Comparison of ENCODE assay signal across 8 cellular contexts in genomic region chr17:40097931-40098845, GRCh38. TPM values are rescaled to one million over a fixed set of nuclear protein-coding genes. Genes with fewer than 3 reads are reported as not detected.
DNase-seq lines count a peak whose midpoint lies in the region; ATAC-seq and TF ChIP-seq lines count a peak whose summit lies in the region.

No MANE protein-coding gene starts in this region.

- H3K9me3 ChIP-seq in HAP-1 = no peaks in the 10 kb centered on the region
- no peaks in the 10 kb centered on the region for H3K9me3 ChIP-seq in esophagus squamous epithelium
- no peaks in the 10 kb centered on the region for H3K9me3 ChIP-seq in neutrophil

- intact Hi-C loops in esophagus squamous epithelium (cut with DNase I) = no loop called here

- peak overlapping the region; percentile 37 for H3K4me3 ChIP-seq in HAP-1
- peak overlapping the region; percentile 17 to 86 (median 76) for H3K4me3 ChIP-seq in esophagus squamous epithelium
- H3K4me3 ChIP-seq in neutrophil (ENCODE audit: low read depth in 1 of 2, low read length in 1 of 2) = peak overlapping the region; percentile 62

- ATAC-seq in SK-N-SH treated with all-trans-retinoic acid at 6 μM for 48 hours = no peak
- ATAC-seq in HG03565 (IDR thresholded peaks at IDR 0.05; ENCODE audit: unreplicated experiment) = no peak
- ATAC-seq in GM19455 (IDR thresholded peaks at IDR 0.05; ENCODE audit: unreplicated experiment) = no peak
- no peak for ATAC-seq in GM21360 (IDR thresholded peaks at IDR 0.05; ENCODE audit: unreplicated experiment)

- peaks cover 32% of the 10 kb centered on the region for H3K4me1 ChIP-seq in HAP-1
- peaks cover 73 to 82% (median 79%) of the 10 kb centered on the region in 3 donors for H3K4me1 ChIP-seq in esophagus squamous epithelium
- peaks cover 68 to 80% of the 10 kb centered on the region in 2 experiments for H3K4me1 ChIP-seq in neutrophil (ENCODE audit: control insufficient read depth in 1 of 2, insufficient read depth in 1 of 2, low read depth in 1 of 2, low read length in 1 of 2)

- H3K27me3 ChIP-seq in HAP-1 (ENCODE audit: low read depth) (no peaks in the 10 kb centered on the region), esophagus squamous epithelium (no peaks in the 10 kb centered on the region), neutrophil (no peaks in the 10 kb centered on the region)

- H3K36me3 ChIP-seq in HAP-1 (replicated peaks) = peaks cover 25% of the 10 kb centered on the region
- H3K36me3 ChIP-seq in esophagus squamous epithelium = peaks cover 18 to 44% (median 20%) of the 10 kb centered on the region in 3 donors
- peaks cover 9% of the 10 kb centered on the region for H3K36me3 ChIP-seq in neutrophil

- in situ Hi-C loops in HAP-1 (cut with MboI; ENCODE audit: low sequenced_read_pairs) = no loop called here

- peak in 2 of 6 experiments; percentile 4 for TF ChIP-seq CTCF in esophagus squamous epithelium (IDR thresholded peaks at IDR 0.05)
- no peak for TF ChIP-seq CTCF in neutrophil (IDR thresholded peaks at IDR 0.05)

- TF ChIP-seq POLR2A in esophagus squamous epithelium (IDR thresholded peaks at IDR 0.05) = peak in 2 of 4 donors; percentile 22 to 32

- WGBS in esophagus squamous epithelium, 2 donors = 23 to 37% methylated on average over 4 to 7 of the region's 9 CpGs

- DNase-seq in HAP-1 (ENCODE audit: low spot score in 2 of 2) = no peak
- DNase-seq in esophagus squamous epithelium (lab: John Stamatoyannopoulos, UW) = no peak
- no peak for DNase-seq in central memory CD4-positive, alpha-beta T cell

- H3K27ac ChIP-seq in esophagus squamous epithelium = peak overlapping the region; percentile 95 to 100 (median 98)
- peak overlapping the region; percentile 97 for H3K27ac ChIP-seq in neutrophil

TF ChIP-seq in SK-N-SH treated with all-trans-retinoic acid at 6 μM for 48 hours, 23 proteins besides CTCF, POLR2A, EP300 and RAD21:
- no peak for TF ChIP-seq ZC3H10 (CRISPR knock-in tag; IDR thresholded peaks at IDR 0.05)
- 0 out of 2 replicates have a peak, but pooled peaks have one; percentile 41 for TF ChIP-seq ZNF565 (CRISPR knock-in tag; conservative IDR thresholded peaks at IDR 0.05; ENCODE audit: low read depth)
- no peak for TF ChIP-seq ESRRG (CRISPR knock-in tag; IDR thresholded peaks at IDR 0.05)

RNA-seq across cellular contexts. Expression of gene NR1D1, which starts 2.2 kb away (rescaled TPM):
- 10 to 100 TPM in 1 of 4 donors, 1 to 10 TPM in 3; 3.8 to 16.4 (median 5.4) TPM for total RNA-seq in esophagus squamous epithelium

RNA-seq across cellular contexts. Expression of gene MSL1, which starts 23.6 kb away (rescaled TPM):
- 10 to 100 TPM; 41.5 to 59.9 (median 51.5) TPM for total RNA-seq in esophagus squamous epithelium

RNA-seq across cellular contexts. Expression of gene THRA, which starts 35.4 kb away (rescaled TPM):
- total RNA-seq in esophagus squamous epithelium = 10 to 100 TPM in 2 of 4 donors, 1 to 10 TPM in 2; 4.2 to 27.1 (median 13.4) TPM

RNA-seq across cellular contexts. Expression of gene CASC3, which starts 42.1 kb away (rescaled TPM):
- total RNA-seq in esophagus squamous epithelium = 10 to 100 TPM; 23.7 to 62.6 (median 27.8) TPM

RNA-seq across cellular contexts. Expression of gene MED24, which starts 44.0 kb away (rescaled TPM):
- 10 to 100 TPM; 44.2 to 56.1 (median 49.0) TPM for total RNA-seq in esophagus squamous epithelium
